Comparison of ENCODE assay signal across 6 cellular contexts in the genomic region with DNA sequence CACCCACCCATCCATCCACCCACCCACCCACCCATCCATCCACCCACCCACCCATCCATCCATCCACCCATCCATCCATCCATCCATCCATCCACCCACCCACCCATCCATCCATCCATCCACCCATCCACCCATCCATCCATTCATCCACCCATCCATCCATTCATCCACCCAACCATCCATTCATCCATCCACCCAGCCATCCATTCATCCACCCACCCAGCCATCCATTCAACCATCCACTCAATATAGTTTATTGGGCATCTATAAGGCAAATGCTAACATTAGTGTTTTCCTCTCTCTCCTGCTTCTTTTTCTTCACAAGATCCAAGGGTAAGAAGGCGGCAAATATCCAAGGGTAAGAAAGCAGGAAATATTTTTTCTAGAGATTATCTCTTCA. TPM values are rescaled to one million over a fixed set of nuclear protein-coding genes. Genes with fewer than 3 reads are reported as not detected.
DNase-seq lines count a peak whose midpoint lies in the region; ATAC-seq, FAIRE-seq and TF ChIP-seq lines count a peak whose summit lies in the region.
"Not testable (repeated sequence)": the region's sequence is repeated elsewhere in the genome, so short reads cannot be mapped to it uniquely, and the experiment has no call there.

No MANE protein-coding gene starts in this region.

- not testable (repeated sequence) for BruUV-seq in K562 (replicated peaks; lab: Mats Ljungman, UMichigan)

- TF ChIP-seq POLR2A in K562 (conservative IDR thresholded peaks at IDR 0.05) = not testable (repeated sequence)

- not testable (repeated sequence) for DNase-seq in CD4-positive, alpha-beta T cell; T-helper 2 cell treated with Interferon-gamma antibody and Interleukin-4, amounts not matched to agents 5 μg/mL and 100 μg/mL, for 36 hours (ENCODE audit: low spot score); K562 (ENCODE audit: extremely low read depth in 1 of 4, low spot score in 3 of 4); neural progenitor cell (ENCODE audit: low spot score)

- not testable (repeated sequence) for H3K4me3 Mint-ChIP-seq in CD4-positive, alpha-beta T cell; T-helper 2 cell treated with Interferon-gamma antibody and Interleukin-4, amounts not matched to agents 5 μg/mL and 100 μg/mL, for 36 hours; neural progenitor cell

- not testable (repeated sequence) for FAIRE-seq in K562 (lab: Jason Lieb, UNC)

- H3K36me3 ChIP-seq in BLaER1; HEK293 (ENCODE audit: control insufficient read depth in 2 of 2, insufficient read depth in 1 of 2, low read length in 2 of 2); K562 (ENCODE audit: control insufficient read depth, insufficient read depth, low read length); neural progenitor cell: not testable (repeated sequence)

- not testable (repeated sequence) for H3K4me3 ChIP-seq in BLaER1; HEK293 (ENCODE audit: low read depth, low read length); K562; neural progenitor cell

- H3K9me3 ChIP-seq in BLaER1; CD4-positive, alpha-beta T cell (ENCODE audit: control insufficient read depth, low read length); HEK293 (ENCODE audit: control insufficient read depth, insufficient read depth, low read depth, low read length); K562 (replicated peaks; ENCODE audit: control insufficient read depth, insufficient read depth, low read depth, low read length); neural progenitor cell (ENCODE audit: low read depth): not testable (repeated sequence)

- H3K9me1 ChIP-seq in K562 (ENCODE audit: control insufficient read depth, insufficient read depth, low read length) = not testable (repeated sequence)

- peak overlapping the region; percentile 37 for H3K27ac Mint-ChIP-seq in CD4-positive, alpha-beta T cell
- H3K27ac Mint-ChIP-seq in T-helper 2 cell treated with Interferon-gamma antibody and Interleukin-4, amounts not matched to agents 5 μg/mL and 100 μg/mL, for 36 hours = peak overlapping the region; percentile 42
- peak overlapping the region; percentile 54 for H3K27ac Mint-ChIP-seq in neural progenitor cell

- in situ Hi-C loops in K562 (cut with MboI) = not testable (repeated sequence)

- not testable (repeated sequence) for H3K79me2 ChIP-seq in K562 (ENCODE audit: control insufficient read depth, insufficient read depth, low read length); neural progenitor cell (ENCODE audit: low read depth)

- POLR2A ChIA-PET in CD4-positive, alpha-beta T cell (lab: Charles Lee) = interaction anchor here (2.6 kb wide), 1 partner anchor 22 kb away, joined by 10 read pairs; a partner anchor contains a TSS
- POLR2A ChIA-PET in HEK293 (lab: Yijun Ruan, JAX) = not testable (repeated sequence)
- POLR2A ChIA-PET in K562 (lab: Yijun Ruan, JAX) = interaction anchor here (0.8 to 1.5 kb wide), 2 partner anchors 10 to 195 kb away, joined by 3 to 4 read pairs; no protein-coding TSS in a partner anchor

- not testable (repeated sequence) for H3K27me3 Mint-ChIP-seq in CD4-positive, alpha-beta T cell; T-helper 2 cell treated with Interferon-gamma antibody and Interleukin-4, amounts not matched to agents 5 μg/mL and 100 μg/mL, for 36 hours (ENCODE audit: low read depth)
- peaks cover 16% of the 10 kb centered on the region for H3K27me3 Mint-ChIP-seq in neural progenitor cell (ENCODE audit: insufficient read depth, low read depth)

- TF ChIP-seq CTCF in CD4-positive, alpha-beta T cell (IDR thresholded peaks at IDR 0.05); HEK293 (tag by site-specific recombination; IDR thresholded peaks at IDR 0.05); K562 (IDR thresholded peaks at IDR 0.05 in 2 of 3, conservative IDR thresholded peaks at IDR 0.05 in 1 of 3; ENCODE audit: insufficient read depth in 2 of 3, low read depth in 1 of 3, low read length in 3 of 3); neural progenitor cell (IDR thresholded peaks at IDR 0.05): not testable (repeated sequence)

- H2AFZ ChIP-seq in K562 (ENCODE audit: low read depth, low read length); neural progenitor cell (replicated peaks): not testable (repeated sequence)

- H3K9me3 Mint-ChIP-seq in CD4-positive, alpha-beta T cell; T-helper 2 cell treated with Interferon-gamma antibody and Interleukin-4, amounts not matched to agents 5 μg/mL and 100 μg/mL, for 36 hours; neural progenitor cell: not testable (repeated sequence)

- H3F3A ChIP-seq in neural progenitor cell (ENCODE audit: low read depth) = not testable (repeated sequence)

- peaks cover 37% of the 10 kb centered on the region for H3K4me1 Mint-ChIP-seq in CD4-positive, alpha-beta T cell (ENCODE audit: low read depth)
- peaks cover 39% of the 10 kb centered on the region for H3K4me1 Mint-ChIP-seq in T-helper 2 cell treated with Interferon-gamma antibody and Interleukin-4, amounts not matched to agents 5 μg/mL and 100 μg/mL, for 36 hours (ENCODE audit: low read depth)
- H3K4me1 Mint-ChIP-seq in neural progenitor cell = peaks cover 28% of the 10 kb centered on the region

- not testable (repeated sequence) for TF ChIP-seq EP300 in K562 (IDR thresholded peaks at IDR 0.05; ENCODE audit: low read length)

- H4K20me1 ChIP-seq in BLaER1; K562 (replicated peaks; ENCODE audit: control insufficient read depth, insufficient read depth, low read length); neural progenitor cell (ENCODE audit: low read depth): not testable (repeated sequence)

- H3K4me2 ChIP-seq in BLaER1 = peak overlapping the region; percentile 54
- H3K4me2 ChIP-seq in K562 (ENCODE audit: insufficient read depth, low read length); neural progenitor cell: not testable (repeated sequence)

- not testable (repeated sequence) for H3K27ac ChIP-seq in BLaER1; CD4-positive, alpha-beta T cell (ENCODE audit: low read depth, low read length); HEK293 (ENCODE audit: extremely low read depth, low read depth, low read length); K562 (ENCODE audit: extremely low read depth, low read depth, low read length); neural progenitor cell

- CTCF ChIA-PET in CD4-positive, alpha-beta T cell (lab: Charles Lee) = interaction anchor here (1.0 to 1.4 kb wide), 2 partner anchors 24 to 336 kb away, joined by 3 read pairs; no protein-coding TSS in a partner anchor
- CTCF ChIA-PET in HEK293 (lab: Yijun Ruan, JAX) = interaction anchor here (1.2 to 1.4 kb wide), 2 partner anchors 96 to 99 kb away, joined by 3 to 7 read pairs; no protein-coding TSS in a partner anchor
- CTCF ChIA-PET in K562 (lab: Yijun Ruan, JAX; ENCODE audit: low intra/inter-chr PET ratio) = not testable (repeated sequence)

- H3K9ac ChIP-seq in BLaER1; K562 (ENCODE audit: insufficient read depth in 1 of 2, low read depth in 2 of 2, low read length in 2 of 2); neural progenitor cell: not testable (repeated sequence)

- intact Hi-C loops in CD4-positive, alpha-beta T cell (cut with DNase I, micrococcal nuclease) = loop anchor here in 1 of 2 experiments (5.0 kb wide), 1 partner anchor 87 kb away; no protein-coding TSS in a partner anchor
- intact Hi-C loops in K562 (cut with micrococcal nuclease) = not testable (repeated sequence)

- TF ChIP-seq RAD21 in K562 (CRISPR knock-in tag; conservative IDR thresholded peaks at IDR 0.05 in 1 of 2, IDR thresholded peaks at IDR 0.05 in 1 of 2) = not testable (repeated sequence)

- not testable (repeated sequence) for H3K36me3 Mint-ChIP-seq in CD4-positive, alpha-beta T cell (ENCODE audit: low read depth); T-helper 2 cell treated with Interferon-gamma antibody and Interleukin-4, amounts not matched to agents 5 μg/mL and 100 μg/mL, for 36 hours (ENCODE audit: low read depth); neural progenitor cell

- H3K4me1 ChIP-seq in BLaER1 (peaks cover 51% of the 10 kb centered on the region), K562 (replicated peaks in 1 of 2; ENCODE audit: control insufficient read depth in 2 of 2, insufficient read depth in 2 of 2, low read length in 2 of 2) (peaks cover 8 to 14% of the 10 kb centered on the region in 2 experiments; a peak in 4 of 5 replicates)
- H3K4me1 ChIP-seq in HEK293 (ENCODE audit: control insufficient read depth, insufficient read depth, low read length); neural progenitor cell: not testable (repeated sequence)

- WGBS in K562 (ENCODE audit: insufficient coverage, low coverage, missing lambda C conversion rate) = 0% methylated on average over 1 of the region's 1 CpG

- H3K27me3 ChIP-seq in BLaER1; CD4-positive, alpha-beta T cell (ENCODE audit: control insufficient read depth, insufficient read depth, low read length); neural progenitor cell: not testable (repeated sequence)
- H3K27me3 ChIP-seq in K562 (ENCODE audit: control insufficient read depth in 2 of 2, insufficient read depth in 2 of 2, low read length in 2 of 2) = peaks cover 8 to 12% of the 10 kb centered on the region in 2 experiments; a peak in 4 of 5 replicates

- not testable (repeated sequence) for ATAC-seq in CD4-positive, alpha-beta T cell (ENCODE audit: poor library complexity); K562

RNA-seq across cellular contexts. Expression of a gene that starts 22.7 kb away (rescaled TPM):
- total RNA-seq in CD4-positive, alpha-beta T cell = 10 to 100 TPM; 23.6 to 23.7 TPM
- total RNA-seq in K562 (2011; cell fraction: chromatin; rRNA removed; ENCODE audit: low replicate concordance) = 99.9 and 127 TPM in 2 replicates
- 72.9 and 73.4 TPM in 2 replicates for total RNA-seq in K562 (2011; cell fraction: nucleolus; rRNA removed)
- 89.0 and 95.0 TPM in 2 replicates for total RNA-seq in K562 (2011; cell fraction: nucleoplasm; rRNA removed)
- total RNA-seq in K562 (2014; rRNA removed) (15.6 and 16.2 TPM in 2 replicates), K562 (2014; rRNA removed; fragmentation: Illumina TruSeq; extraction: Trizol) (18.2 and 19.7 TPM in 2 replicates), K562 (2015; rRNA removed; fragmentation: Illumina TruSeq; extraction: Trizol) (22.8 and 24.3 TPM in 2 replicates), K562 (2021) (24.2 and 26.3 TPM in 2 replicates), neural progenitor cell (ENCODE audit: low replicate concordance) (39.6 and 39.8 TPM in 2 replicates)
- polyA plus RNA-seq in K562 (2011; rRNA removed) (38.5 and 40.6 TPM in 2 replicates), K562 (2014; fragmentation: Illumina TruSeq; extraction: Trizol) (24.4 and 28.7 TPM in 2 replicates), K562 (2014; fragmentation: Nextera tagmentation; extraction: Ambion mirVana) (10 to 100 TPM; 10.3 to 11.3 TPM), K562 (2014; rRNA removed) (20.2 and 21.7 TPM in 2 replicates)
- 22.6 and 31.8 TPM in 2 replicates for polyA plus RNA-seq in K562 (2011; cell fraction: cytosol; rRNA removed)
- 65.0 and 81.5 TPM in 2 replicates for polyA plus RNA-seq in K562 (2011; cell fraction: nucleus; rRNA removed)
- 19.0 and 22.9 TPM in 2 replicates for polyA plus RNA-seq in K562 (2012)
- 90.3 and 109 TPM in 2 replicates for polyA minus RNA-seq in K562 (2011; rRNA and poly(A)+ RNA removed)
- polyA minus RNA-seq in K562 (2011; cell fraction: cytosol; rRNA and poly(A)+ RNA removed) = 46.4 and 53.4 TPM in 2 replicates
- polyA minus RNA-seq in K562 (2011; cell fraction: nucleus; rRNA and poly(A)+ RNA removed) = 27.2 and 48.3 TPM in 2 replicates
